1 cellular context compared by ENCODE assay signal in the genomic region with DNA sequence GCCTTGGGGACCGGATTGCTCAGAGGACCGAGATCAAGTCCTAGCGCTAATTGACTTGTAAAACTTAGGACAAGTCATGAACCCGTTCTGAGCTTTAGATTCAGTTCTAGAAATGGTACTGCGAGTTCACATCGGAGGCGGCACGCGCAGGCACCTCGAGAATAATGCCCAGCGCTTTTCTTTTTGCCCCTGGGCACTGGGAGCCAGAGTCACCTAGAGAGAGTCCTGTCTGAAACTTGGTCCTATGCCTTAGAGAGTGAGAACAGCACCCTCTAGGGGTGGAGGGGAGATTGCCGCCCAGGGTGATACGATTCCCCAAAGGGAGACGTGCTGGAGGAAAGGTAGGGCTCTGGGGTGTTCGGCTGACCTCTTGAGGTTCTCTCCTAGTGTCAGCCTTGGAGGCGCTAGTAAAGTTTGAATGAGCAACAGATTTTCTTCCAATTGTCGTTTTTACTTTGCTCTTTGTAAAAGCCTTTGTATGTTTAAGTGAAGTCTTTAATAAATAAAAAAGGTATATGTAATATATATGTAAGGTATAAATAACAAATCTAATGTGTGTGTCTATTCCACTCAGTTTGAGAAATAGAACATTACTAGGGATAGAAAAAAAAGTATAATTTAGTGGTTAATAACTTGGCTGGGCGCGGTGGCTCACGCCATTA.
TF ChIP-seq lines count a peak whose summit lies in the region.

No MANE protein-coding gene starts in this region.

TF ChIP-seq in HEK293, 187 proteins besides CTCF, POLR2A, EP300 and RAD21 (continued from another document and continues in another):
- TF ChIP-seq, protein P1, sequence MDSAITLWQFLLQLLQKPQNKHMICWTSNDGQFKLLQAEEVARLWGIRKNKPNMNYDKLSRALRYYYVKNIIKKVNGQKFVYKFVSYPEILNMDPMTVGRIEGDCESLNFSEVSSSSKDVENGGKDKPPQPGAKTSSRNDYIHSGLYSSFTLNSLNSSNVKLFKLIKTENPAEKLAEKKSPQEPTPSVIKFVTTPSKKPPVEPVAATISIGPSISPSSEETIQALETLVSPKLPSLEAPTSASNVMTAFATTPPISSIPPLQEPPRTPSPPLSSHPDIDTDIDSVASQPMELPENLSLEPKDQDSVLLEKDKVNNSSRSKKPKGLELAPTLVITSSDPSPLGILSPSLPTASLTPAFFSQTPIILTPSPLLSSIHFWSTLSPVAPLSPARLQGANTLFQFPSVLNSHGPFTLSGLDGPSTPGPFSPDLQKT (IDR thresholded peaks at IDR 0.05; ENCODE audit: borderline replicate concordance, low read depth, low read length) = no peak
- TF ChIP-seq ZEB2 (tag by site-specific recombination; IDR thresholded peaks at IDR 0.05) (no peak), BCL11B (tag by site-specific recombination; IDR thresholded peaks at IDR 0.05; ENCODE audit: low read depth) (no peak), ZBTB17 (tag by site-specific recombination; IDR thresholded peaks at IDR 0.05) (no peak), ZNF335 (tag by site-specific recombination; conservative IDR thresholded peaks at IDR 0.05) (peak; percentile 83), ZBTB21 (tag by site-specific recombination; IDR thresholded peaks at IDR 0.05) (no peak), ZNF16 (tag by site-specific recombination; IDR thresholded peaks at IDR 0.05; ENCODE audit: low read depth) (peak; percentile 65; the same call in 1 of the 2 replicates), GLIS2 (tag by site-specific recombination; IDR thresholded peaks at IDR 0.05) (no peak), ZNF24 (tag by site-specific recombination; IDR thresholded peaks at IDR 0.05) (no peak), HOXA7 (CRISPR knock-in tag; IDR thresholded peaks at IDR 0.05; ENCODE audit: borderline replicate concordance) (no peak), KLF16 (tag by site-specific recombination; IDR thresholded peaks at IDR 0.05) (no peak), ZNF555 (tag by site-specific recombination; conservative IDR thresholded peaks at IDR 0.05) (no peak), ZBTB7A (tag by site-specific recombination; IDR thresholded peaks at IDR 0.05; ENCODE audit: low read depth) (no peak), ZNF292 (tag by site-specific recombination; IDR thresholded peaks at IDR 0.05; ENCODE audit: borderline replicate concordance, low read depth) (no peak), ZFP37 (tag by site-specific recombination; IDR thresholded peaks at IDR 0.05) (peak; percentile 50), ZNF184 (tag by site-specific recombination; IDR thresholded peaks at IDR 0.05) (no peak), ZNF548 (tag by site-specific recombination; IDR thresholded peaks at IDR 0.05) (no peak), ZNF626 (tag by site-specific recombination; IDR thresholded peaks at IDR 0.05) (no peak), ZNF571 (tag by site-specific recombination; IDR thresholded peaks at IDR 0.05) (no peak), GLI2 (tag by site-specific recombination; IDR thresholded peaks at IDR 0.05; ENCODE audit: borderline replicate concordance, low read depth) (no peak), SP3 (tag by site-specific recombination; IDR thresholded peaks at IDR 0.05) (no peak), ZNF621 (tag by site-specific recombination; IDR thresholded peaks at IDR 0.05) (no peak), ZNF629 (tag by site-specific recombination; IDR thresholded peaks at IDR 0.05) (no peak), PRDM1 (tag by site-specific recombination; IDR thresholded peaks at IDR 0.05) (peak; percentile 47), ZNF19 (tag by site-specific recombination; IDR thresholded peaks at IDR 0.05; ENCODE audit: low read depth) (no peak), GFI1B (tag by site-specific recombination; IDR thresholded peaks at IDR 0.05) (no peak), ZNF140 (tag by site-specific recombination; IDR thresholded peaks at IDR 0.05) (no peak), ZNF112 (tag by site-specific recombination; IDR thresholded peaks at IDR 0.05) (no peak), ZSCAN16 (tag by site-specific recombination; IDR thresholded peaks at IDR 0.05) (no peak), ZNF768 (tag by site-specific recombination; IDR thresholded peaks at IDR 0.05) (no peak), ZNF223 (tag by site-specific recombination; IDR thresholded peaks at IDR 0.05) (no peak), ZNF169 (tag by site-specific recombination; IDR thresholded peaks at IDR 0.05) (no peak), KLF1 (tag by site-specific recombination; IDR thresholded peaks at IDR 0.05) (no peak), SCRT2 (tag by site-specific recombination; IDR thresholded peaks at IDR 0.05) (no peak), ZNF596 (tag by site-specific recombination; IDR thresholded peaks at IDR 0.05) (0 out of 2 replicates have a peak, but pooled peaks have one; percentile 43), SALL2 (tag by site-specific recombination; IDR thresholded peaks at IDR 0.05; ENCODE audit: borderline replicate concordance) (no peak), ZNF175 (tag by site-specific recombination; IDR thresholded peaks at IDR 0.05) (no peak), ZNF133 (tag by site-specific recombination; IDR thresholded peaks at IDR 0.05) (no peak)
- TF ChIP-seq, protein P2, sequence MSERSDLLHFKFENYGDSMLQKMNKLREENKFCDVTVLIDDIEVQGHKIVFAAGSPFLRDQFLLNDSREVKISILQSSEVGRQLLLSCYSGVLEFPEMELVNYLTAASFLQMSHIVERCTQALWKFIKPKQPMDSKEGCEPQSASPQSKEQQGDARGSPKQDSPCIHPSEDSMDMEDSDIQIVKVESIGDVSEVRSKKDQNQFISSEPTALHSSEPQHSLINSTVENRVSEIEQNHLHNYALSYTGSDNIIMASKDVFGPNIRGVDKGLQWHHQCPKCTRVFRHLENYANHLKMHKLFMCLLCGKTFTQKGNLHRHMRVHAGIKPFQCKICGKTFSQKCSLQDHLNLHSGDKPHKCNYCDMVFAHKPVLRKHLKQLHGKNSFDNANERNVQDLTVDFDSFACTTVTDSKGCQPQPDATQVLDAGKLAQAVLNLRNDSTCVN (tag by site-specific recombination; optimal IDR thresholded peaks at IDR 0.05) = no peak
- TF ChIP-seq, protein P3, sequence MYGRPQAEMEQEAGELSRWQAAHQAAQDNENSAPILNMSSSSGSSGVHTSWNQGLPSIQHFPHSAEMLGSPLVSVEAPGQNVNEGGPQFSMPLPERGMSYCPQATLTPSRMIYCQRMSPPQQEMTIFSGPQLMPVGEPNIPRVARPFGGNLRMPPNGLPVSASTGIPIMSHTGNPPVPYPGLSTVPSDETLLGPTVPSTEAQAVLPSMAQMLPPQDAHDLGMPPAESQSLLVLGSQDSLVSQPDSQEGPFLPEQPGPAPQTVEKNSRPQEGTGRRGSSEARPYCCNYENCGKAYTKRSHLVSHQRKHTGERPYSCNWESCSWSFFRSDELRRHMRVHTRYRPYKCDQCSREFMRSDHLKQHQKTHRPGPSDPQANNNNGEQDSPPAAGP (tag by site-specific recombination; IDR thresholded peaks at IDR 0.05) = no peak
- TF ChIP-seq, protein P4, sequence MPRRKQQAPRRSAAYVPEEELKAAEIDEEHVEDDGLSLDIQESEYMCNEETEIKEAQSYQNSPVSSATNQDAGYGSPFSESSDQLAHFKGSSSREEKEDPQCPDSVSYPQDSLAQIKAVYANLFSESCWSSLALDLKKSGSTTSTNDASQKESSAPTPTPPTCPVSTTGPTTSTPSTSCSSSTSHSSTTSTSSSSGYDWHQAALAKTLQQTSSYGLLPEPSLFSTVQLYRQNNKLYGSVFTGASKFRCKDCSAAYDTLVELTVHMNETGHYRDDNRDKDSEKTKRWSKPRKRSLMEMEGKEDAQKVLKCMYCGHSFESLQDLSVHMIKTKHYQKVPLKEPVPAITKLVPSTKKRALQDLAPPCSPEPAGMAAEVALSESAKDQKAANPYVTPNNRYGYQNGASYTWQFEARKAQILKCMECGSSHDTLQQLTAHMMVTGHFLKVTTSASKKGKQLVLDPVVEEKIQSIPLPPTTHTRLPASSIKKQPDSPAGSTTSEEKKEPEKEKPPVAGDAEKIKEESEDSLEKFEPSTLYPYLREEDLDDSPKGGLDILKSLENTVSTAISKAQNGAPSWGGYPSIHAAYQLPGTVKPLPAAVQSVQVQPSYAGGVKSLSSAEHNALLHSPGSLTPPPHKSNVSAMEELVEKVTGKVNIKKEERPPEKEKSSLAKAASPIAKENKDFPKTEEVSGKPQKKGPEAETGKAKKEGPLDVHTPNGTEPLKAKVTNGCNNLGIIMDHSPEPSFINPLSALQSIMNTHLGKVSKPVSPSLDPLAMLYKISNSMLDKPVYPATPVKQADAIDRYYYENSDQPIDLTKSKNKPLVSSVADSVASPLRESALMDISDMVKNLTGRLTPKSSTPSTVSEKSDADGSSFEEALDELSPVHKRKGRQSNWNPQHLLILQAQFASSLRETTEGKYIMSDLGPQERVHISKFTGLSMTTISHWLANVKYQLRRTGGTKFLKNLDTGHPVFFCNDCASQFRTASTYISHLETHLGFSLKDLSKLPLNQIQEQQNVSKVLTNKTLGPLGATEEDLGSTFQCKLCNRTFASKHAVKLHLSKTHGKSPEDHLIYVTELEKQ (tag by site-specific recombination; IDR thresholded peaks at IDR 0.05; ENCODE audit: borderline replicate concordance) = no peak
- TF ChIP-seq, protein P5, sequence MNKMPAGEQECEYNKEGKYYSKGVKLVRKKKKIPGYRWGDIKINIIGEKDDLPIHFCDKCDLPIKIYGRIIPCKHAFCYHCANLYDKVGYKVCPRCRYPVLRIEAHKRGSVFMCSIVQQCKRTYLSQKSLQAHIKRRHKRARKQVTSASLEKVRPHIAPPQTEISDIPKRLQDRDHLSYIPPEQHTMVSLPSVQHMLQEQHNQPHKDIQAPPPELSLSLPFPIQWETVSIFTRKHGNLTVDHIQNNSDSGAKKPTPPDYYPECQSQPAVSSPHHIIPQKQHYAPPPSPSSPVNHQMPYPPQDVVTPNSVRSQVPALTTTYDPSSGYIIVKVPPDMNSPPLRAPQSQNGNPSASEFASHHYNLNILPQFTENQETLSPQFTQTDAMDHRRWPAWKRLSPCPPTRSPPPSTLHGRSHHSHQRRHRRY (tag by site-specific recombination; IDR thresholded peaks at IDR 0.05) = no peak
- TF ChIP-seq, protein P6, sequence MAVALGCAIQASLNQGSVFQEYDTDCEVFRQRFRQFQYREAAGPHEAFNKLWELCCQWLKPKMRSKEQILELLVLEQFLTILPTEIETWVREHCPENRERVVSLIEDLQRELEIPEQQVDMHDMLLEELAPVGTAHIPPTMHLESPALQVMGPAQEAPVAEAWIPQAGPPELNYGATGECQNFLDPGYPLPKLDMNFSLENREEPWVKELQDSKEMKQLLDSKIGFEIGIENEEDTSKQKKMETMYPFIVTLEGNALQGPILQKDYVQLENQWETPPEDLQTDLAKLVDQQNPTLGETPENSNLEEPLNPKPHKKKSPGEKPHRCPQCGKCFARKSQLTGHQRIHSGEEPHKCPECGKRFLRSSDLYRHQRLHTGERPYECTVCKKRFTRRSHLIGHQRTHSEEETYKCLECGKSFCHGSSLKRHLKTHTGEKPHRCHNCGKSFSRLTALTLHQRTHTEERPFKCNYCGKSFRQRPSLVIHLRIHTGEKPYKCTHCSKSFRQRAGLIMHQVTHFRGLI (tag by site-specific recombination; IDR thresholded peaks at IDR 0.05) = no peak
- TF ChIP-seq, protein P7, sequence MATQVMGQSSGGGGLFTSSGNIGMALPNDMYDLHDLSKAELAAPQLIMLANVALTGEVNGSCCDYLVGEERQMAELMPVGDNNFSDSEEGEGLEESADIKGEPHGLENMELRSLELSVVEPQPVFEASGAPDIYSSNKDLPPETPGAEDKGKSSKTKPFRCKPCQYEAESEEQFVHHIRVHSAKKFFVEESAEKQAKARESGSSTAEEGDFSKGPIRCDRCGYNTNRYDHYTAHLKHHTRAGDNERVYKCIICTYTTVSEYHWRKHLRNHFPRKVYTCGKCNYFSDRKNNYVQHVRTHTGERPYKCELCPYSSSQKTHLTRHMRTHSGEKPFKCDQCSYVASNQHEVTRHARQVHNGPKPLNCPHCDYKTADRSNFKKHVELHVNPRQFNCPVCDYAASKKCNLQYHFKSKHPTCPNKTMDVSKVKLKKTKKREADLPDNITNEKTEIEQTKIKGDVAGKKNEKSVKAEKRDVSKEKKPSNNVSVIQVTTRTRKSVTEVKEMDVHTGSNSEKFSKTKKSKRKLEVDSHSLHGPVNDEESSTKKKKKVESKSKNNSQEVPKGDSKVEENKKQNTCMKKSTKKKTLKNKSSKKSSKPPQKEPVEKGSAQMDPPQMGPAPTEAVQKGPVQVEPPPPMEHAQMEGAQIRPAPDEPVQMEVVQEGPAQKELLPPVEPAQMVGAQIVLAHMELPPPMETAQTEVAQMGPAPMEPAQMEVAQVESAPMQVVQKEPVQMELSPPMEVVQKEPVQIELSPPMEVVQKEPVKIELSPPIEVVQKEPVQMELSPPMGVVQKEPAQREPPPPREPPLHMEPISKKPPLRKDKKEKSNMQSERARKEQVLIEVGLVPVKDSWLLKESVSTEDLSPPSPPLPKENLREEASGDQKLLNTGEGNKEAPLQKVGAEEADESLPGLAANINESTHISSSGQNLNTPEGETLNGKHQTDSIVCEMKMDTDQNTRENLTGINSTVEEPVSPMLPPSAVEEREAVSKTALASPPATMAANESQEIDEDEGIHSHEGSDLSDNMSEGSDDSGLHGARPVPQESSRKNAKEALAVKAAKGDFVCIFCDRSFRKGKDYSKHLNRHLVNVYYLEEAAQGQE (tag by site-specific recombination; IDR thresholded peaks at IDR 0.05) = no peak
- TF ChIP-seq, protein P8, sequence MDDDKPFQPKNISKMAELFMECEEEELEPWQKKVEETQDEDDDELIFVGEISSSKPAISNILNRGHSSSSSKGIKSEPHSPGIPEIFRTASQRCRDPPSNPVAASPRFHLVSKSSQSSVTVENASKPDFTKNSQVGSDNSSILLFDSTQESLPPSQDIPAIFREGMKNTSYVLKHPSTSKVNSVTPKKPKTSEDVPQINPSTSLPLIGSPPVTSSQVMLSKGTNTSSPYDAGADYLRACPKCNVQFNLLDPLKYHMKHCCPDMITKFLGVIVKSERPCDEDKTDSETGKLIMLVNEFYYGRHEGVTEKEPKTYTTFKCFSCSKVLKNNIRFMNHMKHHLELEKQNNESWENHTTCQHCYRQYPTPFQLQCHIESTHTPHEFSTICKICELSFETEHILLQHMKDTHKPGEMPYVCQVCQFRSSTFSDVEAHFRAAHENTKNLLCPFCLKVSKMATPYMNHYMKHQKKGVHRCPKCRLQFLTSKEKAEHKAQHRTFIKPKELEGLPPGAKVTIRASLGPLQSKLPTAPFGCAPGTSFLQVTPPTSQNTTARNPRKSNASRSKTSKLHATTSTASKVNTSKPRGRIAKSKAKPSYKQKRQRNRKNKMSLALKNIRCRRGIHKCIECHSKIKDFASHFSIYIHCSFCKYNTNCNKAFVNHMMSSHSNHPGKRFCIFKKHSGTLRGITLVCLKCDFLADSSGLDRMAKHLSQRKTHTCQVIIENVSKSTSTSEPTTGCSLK (tag by site-specific recombination; IDR thresholded peaks at IDR 0.05) = no peak
- TF ChIP-seq, protein P9, sequence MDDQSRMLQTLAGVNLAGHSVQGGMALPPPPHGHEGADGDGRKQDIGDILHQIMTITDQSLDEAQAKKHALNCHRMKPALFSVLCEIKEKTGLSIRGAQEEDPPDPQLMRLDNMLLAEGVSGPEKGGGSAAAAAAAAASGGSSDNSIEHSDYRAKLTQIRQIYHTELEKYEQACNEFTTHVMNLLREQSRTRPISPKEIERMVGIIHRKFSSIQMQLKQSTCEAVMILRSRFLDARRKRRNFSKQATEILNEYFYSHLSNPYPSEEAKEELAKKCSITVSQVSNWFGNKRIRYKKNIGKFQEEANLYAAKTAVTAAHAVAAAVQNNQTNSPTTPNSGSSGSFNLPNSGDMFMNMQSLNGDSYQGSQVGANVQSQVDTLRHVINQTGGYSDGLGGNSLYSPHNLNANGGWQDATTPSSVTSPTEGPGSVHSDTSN (CRISPR knock-in tag; IDR thresholded peaks at IDR 0.05) = no peak
